In the genomic region with DNA sequence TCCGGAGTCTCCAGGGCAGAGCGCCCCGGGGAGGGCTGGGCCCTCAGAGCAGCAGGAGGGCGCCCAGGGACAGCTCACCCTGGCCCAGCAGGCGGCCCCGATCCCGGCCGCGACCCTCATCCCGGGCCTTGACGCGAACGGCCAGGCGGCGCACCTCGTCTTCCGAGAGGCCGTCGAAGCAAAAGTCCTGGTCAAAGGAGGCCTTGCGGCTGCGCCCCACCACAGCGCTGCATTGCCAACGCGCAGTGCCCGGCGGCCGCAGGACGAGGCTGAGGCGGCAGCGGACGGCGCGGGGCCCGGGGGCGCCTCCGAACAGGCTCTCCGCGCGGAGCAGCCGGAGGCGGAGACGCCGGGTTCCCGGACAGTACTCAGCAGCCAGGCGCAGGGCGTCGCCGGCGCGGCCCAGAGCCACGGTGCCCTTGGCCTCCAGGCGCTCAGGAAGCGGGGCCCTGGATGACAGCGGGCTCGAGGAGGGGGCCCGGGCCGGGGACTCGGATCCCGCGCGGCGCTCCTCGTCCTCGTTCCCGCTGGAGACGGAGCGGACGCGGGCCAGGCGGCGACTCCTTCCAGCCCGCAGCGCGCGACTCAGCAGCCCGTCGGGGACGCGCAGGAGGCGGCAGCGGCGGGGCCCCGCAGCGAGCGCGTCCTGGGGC, we compare ENCODE assay signal across 10 cellular contexts. TPM values are rescaled to one million over a fixed set of nuclear protein-coding genes. Genes with fewer than 3 reads are reported as not detected.
DNase-seq lines count a peak whose midpoint lies in the region; ATAC-seq and TF ChIP-seq lines count a peak whose summit lies in the region.
"Had no signal": no experiment of that assay in that cellular context is flagged by ENCODE, and none has a peak within 500 bp of the region (broad histone marks: within the 10 kb centered on the region; RNA-seq: fewer than 3 reads in every experiment).

No MANE protein-coding gene starts in this region.

- H3K27me3 ChIP-seq in iPS DF 6.9 (ENCODE audit: control insufficient read depth, insufficient read depth, low read length) (peaks cover 22% of the 10 kb centered on the region), gastrocnemius medialis (peaks cover 26 to 52% (median 46%) of the 10 kb centered on the region in 3 donors), SJCRH30 (no peaks in the 10 kb centered on the region; the same call in 1 of the 2 replicates), PC-9 (ENCODE audit: insufficient read depth, low read depth) (no peaks in the 10 kb centered on the region)

- H3K4me2 ChIP-seq in PC-9 = no peak overlapping the region

- H3K79me2 ChIP-seq in PC-9 (ENCODE audit: low read depth) = no peaks in the 10 kb centered on the region

- peaks cover 14% of the 10 kb centered on the region for H3K4me1 Mint-ChIP-seq in activated CD8-positive, alpha-beta T cell treated with anti-CD3 and anti-CD28 coated beads for 36 hours (ENCODE audit: low read depth)

- H2AFZ ChIP-seq in PC-9 = no peak overlapping the region

- H3K36me3 ChIP-seq in HEK293 (ENCODE audit: control insufficient read depth in 2 of 2, insufficient read depth in 1 of 2, low read length in 2 of 2) = no peaks in the 10 kb centered on the region
- H3K36me3 ChIP-seq in iPS DF 6.9 (ENCODE audit: control insufficient read depth, insufficient read depth, low read length) = no peaks in the 10 kb centered on the region
- no peaks in the 10 kb centered on the region for H3K36me3 ChIP-seq in gastrocnemius medialis
- no peaks in the 10 kb centered on the region for H3K36me3 ChIP-seq in SJCRH30
- no peaks in the 10 kb centered on the region for H3K36me3 ChIP-seq in PC-9 (ENCODE audit: low read depth)

- H3K36me3 Mint-ChIP-seq in activated CD8-positive, alpha-beta T cell treated with anti-CD3 and anti-CD28 coated beads for 36 hours (ENCODE audit: low read depth) = no peaks in the 10 kb centered on the region
- H3K36me3 Mint-ChIP-seq: brain had no signal

- H3K27me3 Mint-ChIP-seq in activated CD8-positive, alpha-beta T cell treated with anti-CD3 and anti-CD28 coated beads for 36 hours = peaks cover 72% of the 10 kb centered on the region

- no peaks in the 10 kb centered on the region for H3F3A ChIP-seq in PC-9 (ENCODE audit: insufficient read depth, low read depth)

- H3K4me3 ChIP-seq in HEK293 (ENCODE audit: low read depth, low read length) = peak overlapping the region; percentile 21
- H3K4me3 ChIP-seq in iPS DF 6.9 (ENCODE audit: low read length) = peak overlapping the region; percentile 33; the same call in 1 of the 2 replicates
- H3K4me3 ChIP-seq in gastrocnemius medialis = peak overlapping the region; percentile 41 to 56 (median 48)
- no peak overlapping the region for H3K4me3 ChIP-seq in SJCRH30
- H3K4me3 ChIP-seq in PC-9 = no peak overlapping the region
- H3K4me3 ChIP-seq: GM12878 had no signal

- in situ Hi-C loops in gastrocnemius medialis (cut with MboI; ENCODE audit: low sequenced_read_pairs in 4 of 4) = no loop called here

- BruUV-seq in PC-9 (replicated peaks; lab: Mats Ljungman, UMichigan) = no TSS peak

- H4K20me1 ChIP-seq in PC-9 (ENCODE audit: insufficient read depth) = no peaks in the 10 kb centered on the region

- H3K4me3 Mint-ChIP-seq in activated CD8-positive, alpha-beta T cell treated with anti-CD3 and anti-CD28 coated beads for 36 hours = no peak overlapping the region

- TF ChIP-seq POLR2A in gastrocnemius medialis (IDR thresholded peaks at IDR 0.05) = no peak

- POLR2A ChIA-PET in HEK293 (lab: Yijun Ruan, JAX) (interaction anchor here (0.5 kb wide), 1 partner anchor 936 kb away, joined by 5 read pairs; no protein-coding TSS in a partner anchor), PC-9 (lab: Charles Lee; ENCODE audit: unreplicated experiment) (no interaction called here)
- POLR2A ChIA-PET in activated CD8-positive, alpha-beta T cell treated with anti-CD3 and anti-CD28 coated beads for 36 hours (lab: Charles Lee) = no interaction called here

- ATAC-seq in activated CD8-positive, alpha-beta T cell treated with anti-CD3 and anti-CD28 coated beads for 36 hours = peak; percentile 29
- ATAC-seq in gastrocnemius medialis (peak in 1 of 2 donors; percentile 13), GM18870 (IDR thresholded peaks at IDR 0.05; ENCODE audit: unreplicated experiment) (no peak)
- ATAC-seq: GM12878 had no signal

- no peak overlapping the region for H3K27ac Mint-ChIP-seq in activated CD8-positive, alpha-beta T cell treated with anti-CD3 and anti-CD28 coated beads for 36 hours
- H3K27ac Mint-ChIP-seq: brain had no signal

- no CpG with 5 or more reads among the region's 86 CpGs for whole genome bisulfite sequencing in iPS DF 6.9 (ENCODE audit: insufficient coverage, insufficient read length)

- H3K9me3 Mint-ChIP-seq in activated CD8-positive, alpha-beta T cell treated with anti-CD3 and anti-CD28 coated beads for 36 hours = no peaks in the 10 kb centered on the region

- TF ChIP-seq CTCF in HEK293 (tag by site-specific recombination; IDR thresholded peaks at IDR 0.05) = no peak
- TF ChIP-seq CTCF in activated CD8-positive, alpha-beta T cell treated with anti-CD3 and anti-CD28 coated beads for 36 hours (IDR thresholded peaks at IDR 0.05) = no peak
- no peak for TF ChIP-seq CTCF in gastrocnemius medialis (IDR thresholded peaks at IDR 0.05 in 4 of 5, conservative IDR thresholded peaks at IDR 0.05 in 1 of 5)
- no peak for TF ChIP-seq CTCF in PC-9 (conservative IDR thresholded peaks at IDR 0.05)

- intact Hi-C loops in activated CD8-positive, alpha-beta T cell treated with anti-CD3 and anti-CD28 coated beads for 36 hours (cut with micrococcal nuclease) = no loop called here
- intact Hi-C loops in gastrocnemius medialis (cut with DNase I; ENCODE audit: low total_unique reads) = no loop called here
- intact Hi-C loops in PC-9 (cut with micrococcal nuclease; ENCODE audit: unreplicated experiment) = no loop called here

- H3K9me3 ChIP-seq in HEK293 (ENCODE audit: control insufficient read depth, insufficient read depth, low read depth, low read length) (no peaks in the 10 kb centered on the region), iPS DF 6.9 (ENCODE audit: control insufficient read depth, insufficient read depth, low read length) (no peaks in the 10 kb centered on the region), gastrocnemius medialis (no peaks in the 10 kb centered on the region), SJCRH30 (replicated peaks) (no peaks in the 10 kb centered on the region), PC-9 (ENCODE audit: insufficient read depth, low read depth) (no peaks in the 10 kb centered on the region)

- DNase-seq in activated CD8-positive, alpha-beta T cell treated with anti-CD3 and anti-CD28 coated beads for 36 hours = no peak
- DNase-seq in iPS DF 6.9 (ENCODE audit: low read depth, low spot score) (no peak), gastrocnemius medialis (no peak), SJCRH30 (no peak), PC-9 (no peak)
- no peak for DNase-seq in stimulated activated CD4-positive, alpha-beta T cell treated with anti-CD3 and anti-CD28 coated beads, Interleukin-4, amount 100 ng/mL, for 24 hours

- H3K27ac ChIP-seq in HEK293 (ENCODE audit: extremely low read depth, low read depth, low read length) (peak overlapping the region; percentile 24; the same call in 1 of the 2 replicates), iPS DF 6.9 (ENCODE audit: low read length) (no peak overlapping the region), gastrocnemius medialis (peak overlapping the region; percentile 43 to 64 (median 54)), SJCRH30 (no peak overlapping the region), PC-9 (no peak overlapping the region)

- no peaks in the 10 kb centered on the region for H3K9me2 ChIP-seq in PC-9 (ENCODE audit: insufficient read depth)

- CTCF ChIA-PET in HEK293 (lab: Yijun Ruan, JAX) = no interaction called here
- CTCF ChIA-PET in activated CD8-positive, alpha-beta T cell treated with anti-CD3 and anti-CD28 coated beads for 36 hours (lab: Charles Lee) = no interaction called here
- CTCF ChIA-PET in PC-9 (lab: Charles Lee) = no interaction called here

- H3K4me1 ChIP-seq in HEK293 (ENCODE audit: control insufficient read depth, insufficient read depth, low read length) (peaks cover 15% of the 10 kb centered on the region), iPS DF 6.9 (ENCODE audit: control insufficient read depth, insufficient read depth, low read length) (no peaks in the 10 kb centered on the region; the same call in 1 of the 2 replicates), gastrocnemius medialis (peaks cover 0 to 2% of the 10 kb centered on the region in 2 donors), SJCRH30 (no peaks in the 10 kb centered on the region), PC-9 (replicated peaks; ENCODE audit: insufficient read depth) (no peaks in the 10 kb centered on the region)

TF ChIP-seq in HEK293, 187 proteins besides CTCF, POLR2A, EP300 and RAD21 (continues in another document):
- TF ChIP-seq ZNF169 (tag by site-specific recombination; IDR thresholded peaks at IDR 0.05) (no peak), ZNF23 (tag by site-specific recombination; IDR thresholded peaks at IDR 0.05; ENCODE audit: borderline replicate concordance) (no peak)
- TF ChIP-seq, protein P1, sequence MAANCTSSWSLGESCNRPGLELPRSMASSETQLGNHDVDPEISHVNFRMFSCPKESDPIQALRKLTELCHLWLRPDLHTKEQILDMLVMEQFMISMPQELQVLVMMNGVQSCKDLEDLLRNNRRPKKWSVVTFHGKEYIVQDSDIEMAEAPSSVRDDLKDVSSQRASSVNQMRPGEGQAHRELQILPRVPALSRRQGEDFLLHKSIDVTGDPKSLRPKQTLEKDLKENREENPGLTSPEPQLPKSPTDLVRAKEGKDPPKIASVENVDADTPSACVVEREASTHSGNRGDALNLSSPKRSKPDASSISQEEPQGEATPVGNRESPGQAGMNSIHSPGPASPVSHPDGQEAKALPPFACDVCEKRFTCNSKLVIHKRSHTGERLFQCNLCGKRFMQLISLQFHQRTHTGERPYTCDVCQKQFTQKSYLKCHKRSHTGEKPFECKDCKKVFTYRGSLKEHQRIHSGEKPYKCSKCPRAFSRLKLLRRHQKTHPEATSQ (tag by site-specific recombination; IDR thresholded peaks at IDR 0.05) = no peak
- TF ChIP-seq, protein P2, sequence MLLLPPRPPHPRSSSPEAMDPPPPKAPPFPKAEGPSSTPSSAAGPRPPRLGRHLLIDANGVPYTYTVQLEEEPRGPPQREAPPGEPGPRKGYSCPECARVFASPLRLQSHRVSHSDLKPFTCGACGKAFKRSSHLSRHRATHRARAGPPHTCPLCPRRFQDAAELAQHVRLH (tag by site-specific recombination; IDR thresholded peaks at IDR 0.05) = no peak

RNA-seq across cellular contexts. Expression of a gene that starts 1.1 kb away (rescaled TPM):
- total RNA-seq in activated CD8-positive, alpha-beta T cell treated with anti-CD3 and anti-CD28 coated beads for 36 hours = under 1 TPM; 0.38 to 0.43 TPM
- total RNA-seq in gastrocnemius medialis = 1 to 10 TPM; 1.5 to 3.2 (median 2.2) TPM
- total RNA-seq in SJCRH30 (2014; rRNA removed; shearing (Covaris generic)) = not detected in 2 replicates
- not detected in 2 replicates for total RNA-seq in PC-9 (2021)
- total RNA-seq: GM12878 had no signal

Comparison
In these comparisons a context has a peak if more than half of its experiments do, and no peak if none do; other contexts are left out.
1. H3K27ac ChIP-seq: peak in HEK293 (single experiment) and gastrocnemius medialis (4 of 4); none in iPS DF 6.9 (single experiment), SJCRH30 (single experiment) and PC-9 (single experiment).
2. H3K4me3 ChIP-seq: peak in HEK293 (single experiment), iPS DF 6.9 (single experiment) and gastrocnemius medialis (4 of 4); none in SJCRH30 (single experiment) and PC-9 (single experiment).